19 cellular contexts compared by ENCODE assay signal in the genomic region with DNA sequence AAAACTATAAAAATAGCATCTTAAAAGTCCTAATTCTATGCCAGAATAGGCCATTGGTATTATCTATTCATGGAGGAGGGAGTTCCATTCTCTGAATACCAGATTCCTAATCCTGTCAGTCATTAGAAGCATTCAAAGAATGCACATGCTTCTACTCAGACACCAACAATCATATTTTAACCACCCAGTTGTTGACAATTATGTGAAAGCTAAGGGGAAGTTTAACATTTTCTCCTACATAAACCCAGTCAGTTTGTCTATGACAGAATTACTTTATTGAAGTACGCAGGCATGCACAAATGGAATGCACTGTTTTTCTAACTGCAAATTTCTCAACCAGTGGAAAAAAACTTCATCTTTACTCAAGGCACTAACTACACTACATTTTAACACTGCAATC.
A peak's percentile ranks its signal among the peaks of the same experiment; 100 is the strongest.
DNase-seq lines count a peak whose midpoint lies in the region; ATAC-seq, FAIRE-seq and TF ChIP-seq lines count a peak whose summit lies in the region.
"Had no signal": no experiment of that assay in that cellular context is flagged by ENCODE, and none has a peak within 500 bp of the region (broad histone marks: within the 10 kb centered on the region; RNA-seq: fewer than 3 reads in every experiment).

No MANE protein-coding gene starts in this region.

- no peak overlapping the region for H3K4me2 ChIP-seq in HepG2 (ENCODE audit: low read depth, low read length)

- H3K9ac ChIP-seq in HepG2 (ENCODE audit: insufficient read depth, low read depth, low read length), result no peak overlapping the region

- H3K9me3 ChIP-seq in HepG2 (ENCODE audit: low read length) (no peaks in the 10 kb centered on the region), right lobe of liver (no peaks in the 10 kb centered on the region), thyroid gland (no peaks in the 10 kb centered on the region)
- H3K9me3 ChIP-seq in naive thymus-derived CD4-positive, alpha-beta T cell (ENCODE audit: control insufficient read depth in 2 of 3, low read length in 3 of 3), result no peaks in the 10 kb centered on the region
- H3K9me3 ChIP-seq: heart left ventricle, left lung, neutrophil, upper lobe of right lung had no signal

- no peaks in the 10 kb centered on the region for H3K79me2 ChIP-seq in HepG2 (ENCODE audit: insufficient read depth, low read length)

- TF ChIP-seq POLR2A in HepG2 (IDR thresholded peaks at IDR 0.05; ENCODE audit: insufficient read depth in 1 of 2, low read depth in 2 of 2, low read length in 2 of 2) (no peak), right lobe of liver (IDR thresholded peaks at IDR 0.05) (no peak), thyroid gland (IDR thresholded peaks at IDR 0.05) (no peak)

- no peak overlapping the region for H3K4me3 Mint-ChIP-seq in naive thymus-derived CD4-positive, alpha-beta T cell
- H3K4me3 Mint-ChIP-seq: activated naive CD8-positive, alpha-beta T cell treated with anti-CD3 and anti-CD28 coated beads for 36 hours had no signal

- BruUV-seq in HepG2 (replicated peaks; lab: Mats Ljungman, UMichigan), result no TSS peak

- H3K36me3 ChIP-seq in HepG2 (replicated peaks in 1 of 2; ENCODE audit: control insufficient read depth in 1 of 2, insufficient read depth in 2 of 2, low read length in 2 of 2), result peaks cover 32 to 77% of the 10 kb centered on the region in 2 experiments
- peaks cover 0 to 18% (median 3%) of the 10 kb centered on the region in 4 donors for H3K36me3 ChIP-seq in right lobe of liver
- peaks cover 3 to 10% of the 10 kb centered on the region in 2 donors for H3K36me3 ChIP-seq in thyroid gland
- no peaks in the 10 kb centered on the region for H3K36me3 ChIP-seq in naive thymus-derived CD4-positive, alpha-beta T cell (ENCODE audit: control insufficient read depth in 2 of 3, insufficient read depth in 3 of 3, low read length in 3 of 3)
- H3K36me3 ChIP-seq: neutrophil, WERI-Rb-1 had no signal

- TF ChIP-seq RAD21 in HepG2 (CRISPR knock-in tag; IDR thresholded peaks at IDR 0.05), result no peak

- peaks cover 0 to 13% (median 10%) of the 10 kb centered on the region in 5 donors for H3K27me3 Mint-ChIP-seq in naive thymus-derived CD4-positive, alpha-beta T cell
- H3K27me3 Mint-ChIP-seq: activated naive CD8-positive, alpha-beta T cell treated with anti-CD3 and anti-CD28 coated beads for 36 hours had no signal

- no peak for FAIRE-seq in HepG2 (lab: Jason Lieb, UNC)
- FAIRE-seq: A204.1 had no signal

- no peaks in the 10 kb centered on the region for H3K36me3 Mint-ChIP-seq in naive thymus-derived CD4-positive, alpha-beta T cell
- H3K36me3 Mint-ChIP-seq: activated naive CD8-positive, alpha-beta T cell treated with anti-CD3 and anti-CD28 coated beads for 36 hours had no signal

- ATAC-seq in HepG2 (no peak), right lobe of liver (no peak)
- ATAC-seq in naive thymus-derived CD4-positive, alpha-beta T cell, result no peak
- ATAC-seq: heart left ventricle, left lung, upper lobe of right lung had no signal

- POLR2A ChIA-PET in HepG2 (lab: Yijun Ruan, JAX), result no interaction called here
- POLR2A ChIA-PET in naive thymus-derived CD4-positive, alpha-beta T cell (lab: Charles Lee), result no interaction called here

- H3K9me3 Mint-ChIP-seq in naive thymus-derived CD4-positive, alpha-beta T cell, result peaks cover 0 to 13% (median 4%) of the 10 kb centered on the region in 11 donors

- in situ Hi-C loops in HepG2 (cut with HindIII; ENCODE audit: extremely low pct_ligation_motif_present, low pct_unique_long_range_greater_than_20kb), result no loop called here

- peaks cover 0 to 6% (median 0%) of the 10 kb centered on the region in 7 donors for H3K4me1 Mint-ChIP-seq in naive thymus-derived CD4-positive, alpha-beta T cell

- H2AFZ ChIP-seq in HepG2 (ENCODE audit: low read length), result no peak overlapping the region

- intact Hi-C loops in HepG2 (cut with micrococcal nuclease; ENCODE audit: unreplicated experiment), result no loop called here
- intact Hi-C loops in right lobe of liver (cut with DNase I), result no loop called here
- intact Hi-C loops in thyroid gland (cut with DNase I), result no loop called here
- intact Hi-C loops in naive thymus-derived CD4-positive, alpha-beta T cell (cut with micrococcal nuclease), result no loop called here

- H3K27me3 ChIP-seq in HepG2 (ENCODE audit: control insufficient read depth in 1 of 2, insufficient read depth in 2 of 2, low read length in 2 of 2), result no peaks in the 10 kb centered on the region
- no peaks in the 10 kb centered on the region for H3K27me3 ChIP-seq in right lobe of liver
- no peaks in the 10 kb centered on the region for H3K27me3 ChIP-seq in thyroid gland
- no peaks in the 10 kb centered on the region for H3K27me3 ChIP-seq in naive thymus-derived CD4-positive, alpha-beta T cell (ENCODE audit: control insufficient read depth in 2 of 2, insufficient read depth in 2 of 2, low read length in 2 of 2)
- H3K27me3 ChIP-seq: heart left ventricle, left lung, neutrophil, upper lobe of right lung had no signal

- TF ChIP-seq EP300 in HepG2 (IDR thresholded peaks at IDR 0.05; ENCODE audit: low read depth in 2 of 2, low read length in 2 of 2), result no peak
- no peak for TF ChIP-seq EP300 in HepG2 (CRISPR knock-in tag; IDR thresholded peaks at IDR 0.05; ENCODE audit: borderline replicate concordance)

- H3K27ac ChIP-seq in HepG2 (ENCODE audit: extremely low read length, insufficient read depth, low read length), result no peak overlapping the region
- H3K27ac ChIP-seq in right lobe of liver, result no peak overlapping the region
- H3K27ac ChIP-seq in thyroid gland, result peak overlapping the region in 2 of 3 donors; percentile 46 to 50
- no peak overlapping the region for H3K27ac ChIP-seq in naive thymus-derived CD4-positive, alpha-beta T cell (ENCODE audit: low read depth, low read length)
- H3K27ac ChIP-seq: HL-60, left lung, neutrophil, upper lobe of right lung, WERI-Rb-1 had no signal

- no peaks in the 10 kb centered on the region for H4K20me1 ChIP-seq in HepG2 (ENCODE audit: insufficient read depth, low read length)

- H3K27ac Mint-ChIP-seq in naive thymus-derived CD4-positive, alpha-beta T cell, result no peak overlapping the region
- H3K27ac Mint-ChIP-seq: activated naive CD8-positive, alpha-beta T cell treated with anti-CD3 and anti-CD28 coated beads for 36 hours had no signal

- H3K4me1 ChIP-seq in HepG2 (ENCODE audit: insufficient read depth, low read length) (no peaks in the 10 kb centered on the region), right lobe of liver (no peaks in the 10 kb centered on the region), thyroid gland (peaks cover 7 to 11% of the 10 kb centered on the region in 2 donors)
- no peaks in the 10 kb centered on the region for H3K4me1 ChIP-seq in naive thymus-derived CD4-positive, alpha-beta T cell (ENCODE audit: control insufficient read depth in 2 of 2, insufficient read depth in 2 of 2, low read length in 2 of 2)
- H3K4me1 ChIP-seq: left lung, upper lobe of right lung had no signal

- CTCF ChIA-PET in HepG2 (lab: Yijun Ruan, JAX; ENCODE audit: low intra/inter-chr PET ratio, low total read pairs), result no interaction called here
- CTCF ChIA-PET in naive thymus-derived CD4-positive, alpha-beta T cell (lab: Charles Lee), result no interaction called here

- H3K4me3 ChIP-seq in HepG2 (replicated peaks in 1 of 3; ENCODE audit: insufficient read depth in 1 of 3, low read depth in 2 of 3, low read length in 3 of 3) (no peak overlapping the region), right lobe of liver (no peak overlapping the region), thyroid gland (replicated peaks in 1 of 3) (no peak overlapping the region)
- H3K4me3 ChIP-seq in naive thymus-derived CD4-positive, alpha-beta T cell (ENCODE audit: low read length), result no peak overlapping the region
- H3K4me3 ChIP-seq: heart left ventricle, left lung, upper lobe of right lung had no signal

- TF ChIP-seq CTCF in HepG2 (CRISPR knock-in tag; IDR thresholded peaks at IDR 0.05) (no peak), right lobe of liver (IDR thresholded peaks at IDR 0.05) (no peak), thyroid gland (IDR thresholded peaks at IDR 0.05) (no peak)

- DNase-seq in HepG2 (ENCODE audit: low spot score) (peak; percentile 20), right lobe of liver (no peak), astrocyte of the hippocampus (ENCODE audit: low read depth, low spot score) (peak; percentile 80), kidney glomerular epithelial cell (lab: John Stamatoyannopoulos, UW) (peak; percentile 89), thyroid gland (no peak), nucleus accumbens (lab: John Stamatoyannopoulos, UW) (no peak), medulla oblongata (ENCODE audit: extremely low spot score) (no peak)
- no peak for DNase-seq in naive thymus-derived CD4-positive, alpha-beta T cell
- DNase-seq: activated CD8-positive, alpha-beta memory T cell treated with anti-CD3 and anti-CD28 coated beads, Interleukin-2, amount 50 U/mL, for 4 hours; activated naive CD8-positive, alpha-beta T cell treated with anti-CD3 and anti-CD28 coated beads for 36 hours; DMS79; heart left ventricle; left lung; NCI-H2171 treated with DMSO at 0.1 percent for 48 hours; upper lobe of right lung; WERI-Rb-1 had no signal

- 94% methylated on average over 1 of the region's 1 CpG for WGBS in HepG2 (ENCODE audit: low lambda C conversion rate)
- WGBS in right lobe of liver (ENCODE audit: insufficient coverage, low coverage, low lambda C conversion rate, missing lambda C conversion rate), result 65% methylated on average over 1 of the region's 1 CpG
- 33 to 47% methylated on average over 1 of the region's 1 CpG for WGBS in thyroid gland, 2 donors

TF ChIP-seq in HepG2, 621 proteins besides CTCF, POLR2A, EP300 and RAD21:
- TF ChIP-seq ISX (CRISPR knock-in tag; conservative IDR thresholded peaks at IDR 0.05), result no peak
- TF ChIP-seq ISL2 (CRISPR knock-in tag; IDR thresholded peaks at IDR 0.05), result no peak
- TF ChIP-seq TEAD3 (CRISPR knock-in tag; optimal IDR thresholded peaks at IDR 0.05; ENCODE audit: borderline replicate concordance), result peak; percentile 22
- no peak for TF ChIP-seq ZNF547 (CRISPR knock-in tag; IDR thresholded peaks at IDR 0.05)
- peak; percentile 75 for TF ChIP-seq BCL6 (CRISPR knock-in tag; IDR thresholded peaks at IDR 0.05)
TF ChIP-seq in HepG2: peak in this region for 2.

Comparison
In these comparisons a context has a peak if more than half of its experiments do, and no peak if none do; other contexts are left out.
1. DNase-seq: peak in HepG2 (single experiment), astrocyte of the hippocampus (single experiment) and kidney glomerular epithelial cell (single experiment); none in right lobe of liver (0 of 3), thyroid gland (0 of 2), nucleus accumbens (0 of 56), medulla oblongata (single experiment) and naive thymus-derived CD4-positive, alpha-beta T cell (0 of 9).
2. H3K27ac ChIP-seq: peak in thyroid gland (2 of 3); none in HepG2 (single experiment), right lobe of liver (0 of 3) and naive thymus-derived CD4-positive, alpha-beta T cell (single experiment).